Comparison of ENCODE assay signal across 10 cellular contexts in genomic region chr15:99613887-99614642, GRCh38. TPM values are rescaled to one million over a fixed set of nuclear protein-coding genes. Genes with fewer than 3 reads are reported as not detected.
DNase-seq lines count a peak whose midpoint lies in the region; ATAC-seq, FAIRE-seq and TF ChIP-seq lines count a peak whose summit lies in the region.
"Had no signal": no experiment of that assay in that cellular context is flagged by ENCODE, and none has a peak within 500 bp of the region (broad histone marks: within the 10 kb centered on the region; RNA-seq: fewer than 3 reads in every experiment).

No MANE protein-coding gene starts in this region.

- no peak for TF ChIP-seq EP300 in K562 (IDR thresholded peaks at IDR 0.05; ENCODE audit: low read length)

- H3K9me3 Mint-ChIP-seq in stimulated activated effector memory CD8-positive, alpha-beta T cell treated with anti-CD3 and anti-CD28 coated beads, Interleukin-12 subunit alpha, Interleukin-12 subunit beta, amount 100 ng/mL, for 72 hours: no peaks in the 10 kb centered on the region

- H3K4me1 ChIP-seq in A673 (ENCODE audit: insufficient read depth, low read length, poor library complexity, severe bottlenecking) (peaks cover 17% of the 10 kb centered on the region), HEK293 (ENCODE audit: control insufficient read depth, insufficient read depth, low read length) (peaks cover 39% of the 10 kb centered on the region), K562 (replicated peaks in 1 of 2; ENCODE audit: control insufficient read depth in 2 of 2, insufficient read depth in 2 of 2, low read length in 2 of 2) (peaks cover 0 to 17% of the 10 kb centered on the region in 2 experiments; a peak in 2 of 5 replicates)

- no peaks in the 10 kb centered on the region for H3K9me1 ChIP-seq in K562 (ENCODE audit: control insufficient read depth, insufficient read depth, low read length)

- H3K4me3 Mint-ChIP-seq in stimulated activated effector memory CD8-positive, alpha-beta T cell treated with anti-CD3 and anti-CD28 coated beads, Interleukin-12 subunit alpha, Interleukin-12 subunit beta, amount 100 ng/mL, for 72 hours: no peak overlapping the region

- no peaks in the 10 kb centered on the region for H3K79me2 ChIP-seq in K562 (ENCODE audit: control insufficient read depth, insufficient read depth, low read length)

- H3K4me2 ChIP-seq in K562 (ENCODE audit: insufficient read depth, low read length): no peak overlapping the region

- peaks cover 34% of the 10 kb centered on the region for H3K4me1 Mint-ChIP-seq in stimulated activated effector memory CD8-positive, alpha-beta T cell treated with anti-CD3 and anti-CD28 coated beads, Interleukin-12 subunit alpha, Interleukin-12 subunit beta, amount 100 ng/mL, for 72 hours

- H3K9ac ChIP-seq in K562 (ENCODE audit: insufficient read depth in 1 of 2, low read depth in 2 of 2, low read length in 2 of 2): no peak overlapping the region

- H3K27ac Mint-ChIP-seq in stimulated activated effector memory CD8-positive, alpha-beta T cell treated with anti-CD3 and anti-CD28 coated beads, Interleukin-12 subunit alpha, Interleukin-12 subunit beta, amount 100 ng/mL, for 72 hours: no peak overlapping the region

- no peak for TF ChIP-seq CTCF in A673 (conservative IDR thresholded peaks at IDR 0.05; ENCODE audit: low read depth, low read length)
- no peak for TF ChIP-seq CTCF in HEK293 (tag by site-specific recombination; IDR thresholded peaks at IDR 0.05)
- TF ChIP-seq CTCF in K562 (IDR thresholded peaks at IDR 0.05 in 2 of 3, conservative IDR thresholded peaks at IDR 0.05 in 1 of 3; ENCODE audit: insufficient read depth in 2 of 3, low read depth in 1 of 3, low read length in 3 of 3): no peak

- in situ Hi-C loops in K562 (cut with MboI): no loop called here

- intact Hi-C loops in A673 (cut with micrococcal nuclease; ENCODE audit: unreplicated experiment) (no loop called here), K562 (cut with micrococcal nuclease) (loop anchor here (5.0 kb wide), 1 partner anchor 47 kb away; the partner anchor contains the start of gene MEF2A)

- POLR2A ChIA-PET in A673 (lab: Charles Lee; ENCODE audit: low non-redundant PET): no interaction called here
- POLR2A ChIA-PET in HEK293 (lab: Yijun Ruan, JAX): interaction anchor here (0.6 kb wide), 1 partner anchor 20 kb away, joined by 6 read pairs; no protein-coding TSS in a partner anchor
- POLR2A ChIA-PET in K562 (lab: Yijun Ruan, JAX): interaction anchor here (0.6 to 1.0 kb wide), 3 partner anchors 9 to 211 kb away, joined by 3 to 6 read pairs (median 4); no protein-coding TSS in a partner anchor

- H3K4me3 ChIP-seq in A673 (ENCODE audit: low read depth, low read length, poor library complexity, severe bottlenecking) (no peak overlapping the region), HEK293 (ENCODE audit: low read depth, low read length) (no peak overlapping the region), K562 (no peak overlapping the region)

- BruUV-seq in A673 (replicated peaks; lab: Mats Ljungman, UMichigan) (no TSS peak), K562 (replicated peaks; lab: Mats Ljungman, UMichigan) (no TSS peak)

- H3K9me3 ChIP-seq in A673 (ENCODE audit: low read depth, low read length, poor library complexity, severe bottlenecking): no peaks in the 10 kb centered on the region
- H3K9me3 ChIP-seq in HEK293 (ENCODE audit: control insufficient read depth, insufficient read depth, low read depth, low read length): no peaks in the 10 kb centered on the region
- H3K9me3 ChIP-seq in K562 (replicated peaks; ENCODE audit: control insufficient read depth, insufficient read depth, low read depth, low read length): no peaks in the 10 kb centered on the region

- WGBS in K562 (ENCODE audit: insufficient coverage, low coverage, missing lambda C conversion rate): 38% methylated on average over 6 of the region's 6 CpGs

- TF ChIP-seq POLR2A in K562 (conservative IDR thresholded peaks at IDR 0.05): no peak

- no peaks in the 10 kb centered on the region for H4K20me1 ChIP-seq in K562 (replicated peaks; ENCODE audit: control insufficient read depth, insufficient read depth, low read length)

- CTCF ChIA-PET in A673 (lab: Charles Lee) (no interaction called here), HEK293 (lab: Yijun Ruan, JAX) (interaction anchor here (0.7 kb wide), 1 partner anchor 47 kb away, joined by 3 read pairs; no protein-coding TSS in a partner anchor), K562 (lab: Yijun Ruan, JAX; ENCODE audit: low intra/inter-chr PET ratio) (no interaction called here)

- H3K27me3 ChIP-seq in A673 (replicated peaks; ENCODE audit: insufficient read depth, low read depth, low read length, poor library complexity) (no peaks in the 10 kb centered on the region), K562 (ENCODE audit: control insufficient read depth in 2 of 2, insufficient read depth in 2 of 2, low read length in 2 of 2) (no peaks in the 10 kb centered on the region)

- no peak overlapping the region for H2AFZ ChIP-seq in K562 (ENCODE audit: low read depth, low read length)

- 0 out of 4 replicates have a peak, but pooled peaks of 1 of the 2 experiments have one; percentile 6 for TF ChIP-seq RAD21 in K562 (CRISPR knock-in tag; conservative IDR thresholded peaks at IDR 0.05 in 1 of 2, IDR thresholded peaks at IDR 0.05 in 1 of 2)

- H3K27ac ChIP-seq in A673 (ENCODE audit: low read depth, low read length, poor library complexity, severe bottlenecking) (peak overlapping the region; percentile 33), HEK293 (ENCODE audit: extremely low read depth, low read depth, low read length) (no peak overlapping the region), K562 (ENCODE audit: extremely low read depth, low read depth, low read length) (no peak overlapping the region)

- no peak for FAIRE-seq in K562 (lab: Jason Lieb, UNC)

- H3K36me3 ChIP-seq in A673 (ENCODE audit: insufficient read depth, low read length, poor library complexity, severe bottlenecking) (no peaks in the 10 kb centered on the region), HEK293 (ENCODE audit: control insufficient read depth in 2 of 2, insufficient read depth in 1 of 2, low read length in 2 of 2) (no peaks in the 10 kb centered on the region), K562 (ENCODE audit: control insufficient read depth, insufficient read depth, low read length) (no peaks in the 10 kb centered on the region)

- ATAC-seq in K562 (no peak), GM18520 (IDR thresholded peaks at IDR 0.05; ENCODE audit: unreplicated experiment) (no peak)
- ATAC-seq in stimulated activated effector memory CD8-positive, alpha-beta T cell treated with anti-CD3 and anti-CD28 coated beads, Interleukin-12 subunit alpha, Interleukin-12 subunit beta, amount 100 ng/mL, for 72 hours: no peak

- H3K36me3 Mint-ChIP-seq in stimulated activated effector memory CD8-positive, alpha-beta T cell treated with anti-CD3 and anti-CD28 coated beads, Interleukin-12 subunit alpha, Interleukin-12 subunit beta, amount 100 ng/mL, for 72 hours: no peaks in the 10 kb centered on the region

- DNase-seq in A673 (ENCODE audit: low spot score): no peak
- no peak for DNase-seq in K562 (ENCODE audit: extremely low read depth in 1 of 4, low spot score in 3 of 4)
- peak; percentile 20 to 28 for DNase-seq in lung microvascular endothelial cell (ENCODE audit: low read depth in 2 of 2)
- DNase-seq in COR-L47 (lab: John Stamatoyannopoulos, UW): no peak
- no peak for DNase-seq in stimulated activated effector memory CD8-positive, alpha-beta T cell treated with anti-CD3 and anti-CD28 coated beads, Interleukin-12 subunit alpha, Interleukin-12 subunit beta, amount 100 ng/mL, for 72 hours (ENCODE audit: low spot score in 2 of 2)
- no peak for DNase-seq in stimulated activated CD4-positive, alpha-beta T cell treated with anti-CD3 and anti-CD28 coated beads, Interleukin-15, amount 100 ng/mL, for 24 hours
- DNase-seq: DND-41, NCI-H2081 had no signal

TF ChIP-seq in K562, 482 proteins besides CTCF, POLR2A, EP300 and RAD21 (continues in another document):
- no peak for TF ChIP-seq CEBPG (CRISPR knock-in tag; IDR thresholded peaks at IDR 0.05)
- peak; percentile 49 to 75; a peak in 3 of 4 replicates for TF ChIP-seq CEBPG (tag; conservative IDR thresholded peaks at IDR 0.05 in 1 of 2, IDR thresholded peaks at IDR 0.05 in 1 of 2)
- TF ChIP-seq PTTG1 (tag; IDR thresholded peaks at IDR 0.05; ENCODE audit: low read depth): no peak
- peak; percentile 48; the same call in 1 of the 2 replicates for TF ChIP-seq CEBPB (tag; IDR thresholded peaks at IDR 0.05)
- TF ChIP-seq HMBOX1 (IDR thresholded peaks at IDR 0.05): no peak

RNA-seq across cellular contexts. Expression of gene MEF2A, which starts 48.3 kb away (rescaled TPM):
- 26.4 and 29.5 TPM in 2 replicates for total RNA-seq in A673 (2021)
- total RNA-seq in K562 (2011; cell fraction: chromatin; rRNA removed; ENCODE audit: low replicate concordance): 8.8 and 37.5 TPM in 2 replicates
- 4.5 and 5.9 TPM in 2 replicates for total RNA-seq in K562 (2011; cell fraction: nucleolus; rRNA removed)
- 6.2 and 9.9 TPM in 2 replicates for total RNA-seq in K562 (2011; cell fraction: nucleoplasm; rRNA removed)
- 7.7 and 7.8 TPM in 2 replicates for total RNA-seq in K562 (2014; rRNA removed)
- 10.6 and 10.7 TPM in 2 replicates for total RNA-seq in K562 (2014; rRNA removed; fragmentation: Illumina TruSeq; extraction: Trizol)
- 7.6 and 8.3 TPM in 2 replicates for total RNA-seq in K562 (2015; rRNA removed; fragmentation: Illumina TruSeq; extraction: Trizol)
- total RNA-seq in K562 (2021): 9.6 and 10.9 TPM in 2 replicates
- polyA plus RNA-seq in K562 (2011; rRNA removed): 8.8 and 9.7 TPM in 2 replicates
- polyA plus RNA-seq in K562 (2011; cell fraction: cytosol; rRNA removed): 5.3 and 5.4 TPM in 2 replicates
- polyA plus RNA-seq in K562 (2011; cell fraction: nucleus; rRNA removed): 14.6 and 15.6 TPM in 2 replicates
- 5.6 and 7.3 TPM in 2 replicates for polyA plus RNA-seq in K562 (2012)
- 8.7 and 9.1 TPM in 2 replicates for polyA plus RNA-seq in K562 (2014; fragmentation: Illumina TruSeq; extraction: Trizol)
- 1 to 10 TPM; 1.6 to 2.1 TPM for polyA plus RNA-seq in K562 (2014; fragmentation: Nextera tagmentation; extraction: Ambion mirVana)
- 7.6 and 18.7 TPM in 2 replicates for polyA plus RNA-seq in K562 (2014; rRNA removed)
- polyA minus RNA-seq in K562 (2011; rRNA and poly(A)+ RNA removed): 8.9 and 9.9 TPM in 2 replicates
- polyA minus RNA-seq in K562 (2011; cell fraction: cytosol; rRNA and poly(A)+ RNA removed): 5.5 and 6.5 TPM in 2 replicates
- 11.2 and 14.4 TPM in 2 replicates for polyA minus RNA-seq in K562 (2011; cell fraction: nucleus; rRNA and poly(A)+ RNA removed)
- 13.9 and 16.5 TPM in 2 replicates for total RNA-seq in lung microvascular endothelial cell

Comparison
In these comparisons a context has a peak if more than half of its experiments do, and no peak if none do; other contexts are left out.
1. DNase-seq: peak in lung microvascular endothelial cell (2 of 2); none in A673 (single experiment), K562 (0 of 4), COR-L47 (single experiment), stimulated activated effector memory CD8-positive, alpha-beta T cell treated with anti-CD3 and anti-CD28 coated beads, Interleukin-12 subunit alpha, Interleukin-12 subunit beta, amount 100 ng/mL, for 72 hours (0 of 2) and stimulated activated CD4-positive, alpha-beta T cell treated with anti-CD3 and anti-CD28 coated beads, Interleukin-15, amount 100 ng/mL, for 24 hours (single experiment).